Comparison of ENCODE assay signal across 28 cellular contexts in the genomic region with DNA sequence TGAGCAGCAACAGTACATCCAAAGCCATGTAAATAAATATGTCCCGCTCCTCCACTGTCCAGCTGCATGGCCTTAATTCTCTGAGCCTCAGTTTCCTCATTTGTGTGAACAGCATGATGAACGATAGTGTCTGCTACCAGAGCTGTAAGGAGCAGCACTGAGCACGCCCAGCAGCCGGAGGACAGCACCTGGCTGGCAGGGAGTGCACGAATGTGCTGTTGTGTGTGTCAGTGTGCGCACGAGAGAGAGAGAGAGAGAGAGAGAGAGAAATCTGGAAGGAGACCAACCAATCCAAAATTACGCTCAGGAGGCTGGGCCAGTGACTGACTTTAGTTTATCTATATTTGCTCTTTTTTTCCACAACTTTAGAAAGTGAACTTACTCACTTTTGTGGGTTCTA. TPM values are rescaled to one million over a fixed set of nuclear protein-coding genes. Genes with fewer than 3 reads are reported as not detected.
DNase-seq lines count a peak whose midpoint lies in the region; ATAC-seq and TF ChIP-seq lines count a peak whose summit lies in the region.
"Had no signal": no experiment of that assay in that cellular context is flagged by ENCODE, and none has a peak within 500 bp of the region (broad histone marks: within the 10 kb centered on the region; RNA-seq: fewer than 3 reads in every experiment).

No MANE protein-coding gene starts in this region.

- no peaks in the 10 kb centered on the region for H3K36me3 ChIP-seq in OCI-LY7 (ENCODE audit: insufficient read depth, low read length)
- H3K36me3 ChIP-seq in spleen, result peaks cover 0 to 11% (median 0%) of the 10 kb centered on the region in 6 donors
- H3K36me3 ChIP-seq: stomach, tibial artery had no signal

- no peaks in the 10 kb centered on the region for H3K79me2 ChIP-seq in OCI-LY7 (ENCODE audit: insufficient read depth, low read depth, low read length)

- no peak overlapping the region for H2AFZ ChIP-seq in OCI-LY7 (ENCODE audit: low read length)

- H3K9me2 ChIP-seq in OCI-LY7 (ENCODE audit: insufficient read depth, low read length), result no peaks in the 10 kb centered on the region

- H3K4me1 Mint-ChIP-seq in IgD-negative memory B cell, result peaks cover 10 to 27% (median 26%) of the 10 kb centered on the region in 3 donors
- H3K4me1 Mint-ChIP-seq: central memory CD8-positive, alpha-beta T cell; immature natural killer cell had no signal

- CTCF ChIA-PET in OCI-LY7 (lab: Charles Lee; ENCODE audit: unreplicated experiment), result no interaction called here

- peaks cover 39% of the 10 kb centered on the region for H3K4me1 ChIP-seq in OCI-LY7 (ENCODE audit: insufficient read depth, low read length, poor library complexity, severe bottlenecking)
- peaks cover 27% of the 10 kb centered on the region for H3K4me1 ChIP-seq in foreskin keratinocyte
- peaks cover 2 to 53% (median 30%) of the 10 kb centered on the region in 6 donors for H3K4me1 ChIP-seq in spleen

- H3K9me3 ChIP-seq in OCI-LY7 (ENCODE audit: low read length) (no peaks in the 10 kb centered on the region), spleen (no peaks in the 10 kb centered on the region)
- H3K9me3 ChIP-seq: gastroesophageal sphincter, stomach, tibial artery had no signal

- DNase-seq in OCI-LY7 (ENCODE audit: low spot score) (peak; percentile 47), foreskin keratinocyte (peak; percentile 41 to 57), spleen (peak; percentile 67), inferior parietal cortex (ENCODE audit: extremely low spot score) (no peak)
- DNase-seq in activated effector memory CD4-positive, alpha-beta T cell treated with Interleukin-2 at 50 U/mL for 16 hours, result no peak
- DNase-seq: activated CD4-positive, alpha-beta T cell treated with anti-CD3 and anti-CD28 coated beads for 1 hour; activated CD8-positive, alpha-beta T cell treated with anti-CD3 and anti-CD28 coated beads for 36 hours; activated naive CD8-positive, alpha-beta T cell treated with anti-CD3 and anti-CD28 coated beads for 36 hours; hypothalamus; immature natural killer cell; NCI-H1048; NCI-H187; NCI-H526; occipital lobe; stimulated activated CD4-positive, alpha-beta T cell treated with anti-CD3 and anti-CD28 coated beads, Interleukin-1b, Interleukin-23, amount 100 ng/mL, for 48 hours; stimulated activated CD8-positive, alpha-beta memory T cell treated with anti-CD3 and anti-CD28 coated beads, Interleukin-4, amount 100 ng/mL, for 48 hours; stomach had no signal

- no peak for TF ChIP-seq POLR2A in spleen (IDR thresholded peaks at IDR 0.05)

- BruUV-seq in OCI-LY7 (replicated peaks; lab: Mats Ljungman, UMichigan), result no TSS peak

- H3K27me3 ChIP-seq in foreskin keratinocyte (no peaks in the 10 kb centered on the region), spleen (replicated peaks in 1 of 7) (no peaks in the 10 kb centered on the region)
- H3K27me3 ChIP-seq: gastroesophageal sphincter, stomach, tibial artery had no signal

- no peak overlapping the region for H3K4me3 Mint-ChIP-seq in IgD-negative memory B cell
- H3K4me3 Mint-ChIP-seq: activated CD8-positive, alpha-beta T cell treated with anti-CD3 and anti-CD28 coated beads for 36 hours; activated naive CD8-positive, alpha-beta T cell treated with anti-CD3 and anti-CD28 coated beads for 36 hours; central memory CD8-positive, alpha-beta T cell; immature natural killer cell; mesothelial cell of epicardium; naive thymus-derived CD8-positive, alpha-beta T cell; T-helper 1 cell treated with Interleukin-12 subunit alpha and Interleukin-12 subunit beta and Interleukin-4 antibody, amounts not matched to agents 30 μg/mL and 1 μg/mL, for 36 hours had no signal

- H3K4me3 ChIP-seq in OCI-LY7 (ENCODE audit: low read depth, low read length, poor library complexity, severe bottlenecking), result no peak overlapping the region
- no peak overlapping the region for H3K4me3 ChIP-seq in spleen
- H3K4me3 ChIP-seq: gastroesophageal sphincter, skin epidermis, stomach, tibial artery had no signal

- H3K27ac ChIP-seq in OCI-LY7 (ENCODE audit: low read depth, low read length, poor library complexity, severe bottlenecking) (no peak overlapping the region), foreskin keratinocyte (peak overlapping the region; percentile 9), spleen (no peak overlapping the region)
- H3K27ac ChIP-seq: C4-2B, gastroesophageal sphincter, stomach, tibial artery had no signal

- intact Hi-C loops in OCI-LY7 (cut with micrococcal nuclease; ENCODE audit: unreplicated experiment) (loop anchor here (5.0 kb wide), 1 partner anchor 599 kb away; the partner anchor contains the start of gene KLF15), spleen (cut with DNase I; ENCODE audit: low total_unique reads) (no loop called here)

- H3K4me2 ChIP-seq in OCI-LY7 (ENCODE audit: low read length), result peak overlapping the region; percentile 54

- no peaks in the 10 kb centered on the region for H4K20me1 ChIP-seq in OCI-LY7 (ENCODE audit: insufficient read depth, low read length)

- H3K36me3 Mint-ChIP-seq in IgD-negative memory B cell, result peaks cover 10% of the 10 kb centered on the region
- H3K36me3 Mint-ChIP-seq: activated naive CD8-positive, alpha-beta T cell treated with anti-CD3 and anti-CD28 coated beads for 36 hours had no signal

- no peak for TF ChIP-seq CTCF in OCI-LY7 (conservative IDR thresholded peaks at IDR 0.05; ENCODE audit: low read length)
- TF ChIP-seq CTCF in foreskin keratinocyte (conservative IDR thresholded peaks at IDR 0.05), result peak; percentile 12
- no peak for TF ChIP-seq CTCF in spleen (IDR thresholded peaks at IDR 0.05 in 8 of 11, conservative IDR thresholded peaks at IDR 0.05 in 3 of 11)

- H3K9me3 Mint-ChIP-seq in IgD-negative memory B cell, result no peaks in the 10 kb centered on the region
- H3K9me3 Mint-ChIP-seq: activated CD8-positive, alpha-beta T cell treated with anti-CD3 and anti-CD28 coated beads for 36 hours; activated naive CD8-positive, alpha-beta T cell treated with anti-CD3 and anti-CD28 coated beads for 36 hours; central memory CD8-positive, alpha-beta T cell; immature natural killer cell; mesothelial cell of epicardium; naive thymus-derived CD8-positive, alpha-beta T cell; T-helper 1 cell treated with Interleukin-12 subunit alpha and Interleukin-12 subunit beta and Interleukin-4 antibody, amounts not matched to agents 30 μg/mL and 1 μg/mL, for 36 hours had no signal

- ATAC-seq in foreskin keratinocyte (peak; percentile 19), GM19324 (IDR thresholded peaks at IDR 0.05; ENCODE audit: low FRiP score, unreplicated experiment) (no peak)
- ATAC-seq: activated CD8-positive, alpha-beta T cell treated with anti-CD3 and anti-CD28 coated beads for 36 hours; gastroesophageal sphincter; HepG2; naive thymus-derived CD8-positive, alpha-beta T cell had no signal

- peak overlapping the region in 2 of 3 donors; percentile 66 to 83 for H3K27ac Mint-ChIP-seq in IgD-negative memory B cell
- H3K27ac Mint-ChIP-seq: activated CD8-positive, alpha-beta T cell treated with anti-CD3 and anti-CD28 coated beads for 36 hours; activated naive CD8-positive, alpha-beta T cell treated with anti-CD3 and anti-CD28 coated beads for 36 hours; immature natural killer cell; mesothelial cell of epicardium; T-helper 1 cell treated with Interleukin-12 subunit alpha and Interleukin-12 subunit beta and Interleukin-4 antibody, amounts not matched to agents 30 μg/mL and 1 μg/mL, for 36 hours had no signal

- peaks cover 6% of the 10 kb centered on the region for H3K27me3 Mint-ChIP-seq in IgD-negative memory B cell
- H3K27me3 Mint-ChIP-seq: activated CD8-positive, alpha-beta T cell treated with anti-CD3 and anti-CD28 coated beads for 36 hours; activated naive CD8-positive, alpha-beta T cell treated with anti-CD3 and anti-CD28 coated beads for 36 hours; central memory CD8-positive, alpha-beta T cell; naive thymus-derived CD8-positive, alpha-beta T cell had no signal

- POLR2A ChIA-PET in OCI-LY7 (lab: Charles Lee), result interaction anchor here (0.7 to 1.4 kb wide), 3 partner anchors 14 to 200 kb away, joined by 4 read pairs; no protein-coding TSS in a partner anchor

- WGBS in spleen, 5 donors, result 77 to 89% (median 87%) methylated on average over 8 of the region's 8 CpGs

RNA-seq across cellular contexts. Expression of gene PLXNA1, which starts 26.6 kb away (rescaled TPM):
- 0.13 TPM for polyA plus RNA-seq in IgD-negative memory B cell
- 3.8 and 4.4 TPM in 2 replicates for total RNA-seq in OCI-LY7 (2014; rRNA removed; shearing (Covaris generic))
- total RNA-seq in OCI-LY7 (2022), result 3.0 and 3.6 TPM in 2 replicates
- 76.1 and 82.6 TPM in 2 replicates for total RNA-seq in foreskin keratinocyte
- polyA plus RNA-seq in foreskin keratinocyte, result 23.7 and 24.2 TPM in 2 replicates
- total RNA-seq in spleen, result 10 to 100 TPM; 27.8 to 47.6 (median 41.4) TPM
- 10 to 100 TPM in 1 of 3 donors, 1 to 10 TPM in 2; 3.7 to 11.9 (median 3.8) TPM for polyA plus RNA-seq in spleen

Comparison
In these comparisons a context has a peak if more than half of its experiments do, and no peak if none do; other contexts are left out.
1. DNase-seq: peak in OCI-LY7 (single experiment), foreskin keratinocyte (2 of 2) and spleen (single experiment); none in activated effector memory CD4-positive, alpha-beta T cell treated with Interleukin-2 at 50 U/mL for 16 hours (single experiment) and inferior parietal cortex (single experiment).
2. RNA of gene PLXNA1, which starts 26.6 kb away (total RNA-seq): 76.1 to 82.6 TPM in foreskin keratinocyte and 27.8 to 47.6 TPM in spleen; 3.0 to 4.4 TPM in OCI-LY7; every median in the first group is over 4 times any median in the second.